ENCODE assay signal across 23 cellular contexts in the genomic region with DNA sequence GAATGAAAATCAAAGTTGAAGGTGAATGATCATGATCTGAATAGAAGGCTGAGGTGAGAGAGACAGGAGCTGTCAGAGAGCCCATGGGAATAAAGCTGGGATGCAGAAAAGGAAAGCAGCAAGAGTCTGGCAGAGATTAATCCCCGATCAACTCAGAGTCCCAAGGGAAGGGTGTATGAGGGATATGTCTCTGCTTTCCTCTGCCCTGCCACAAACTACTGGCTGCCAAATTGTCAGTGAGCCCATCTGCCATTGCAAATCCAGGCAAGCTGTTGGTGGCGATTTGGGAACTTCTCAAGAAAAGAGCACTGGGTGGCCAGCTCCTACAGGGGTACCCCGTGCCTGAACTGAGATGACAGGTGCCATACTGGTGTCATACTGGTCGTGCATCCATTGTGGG.
"Had no signal": no experiment of that assay in that cellular context is flagged by ENCODE, and none has a peak within 500 bp of the region (broad histone marks: within the 10 kb centered on the region; RNA-seq: fewer than 3 reads in every experiment).

No MANE protein-coding gene starts in this region.

- H3K27ac ChIP-seq: ascending aorta, cardiac muscle cell, coronary artery, dorsolateral prefrontal cortex, gastrocnemius medialis, hepatocyte, right lobe of liver, thyroid gland, upper lobe of left lung had no signal

- H3K27me3 ChIP-seq: ascending aorta, cardiac muscle cell, dorsolateral prefrontal cortex, gastrocnemius medialis, hepatocyte, right lobe of liver, thyroid gland, upper lobe of left lung had no signal

- H3K4me3 ChIP-seq: ascending aorta, cardiac muscle cell, coronary artery, dorsolateral prefrontal cortex, gastrocnemius medialis, hepatocyte, mucosa of descending colon, right lobe of liver, thyroid gland, upper lobe of left lung had no signal

- H3K4me1 ChIP-seq: ascending aorta, gastrocnemius medialis, right lobe of liver, thyroid gland, upper lobe of left lung had no signal

- H3K36me3 ChIP-seq: ascending aorta, cardiac muscle cell, gastrocnemius medialis, right lobe of liver, thyroid gland, upper lobe of left lung had no signal

- H3K9me3 ChIP-seq: ascending aorta, gastrocnemius medialis, mucosa of descending colon, right lobe of liver, thyroid gland, upper lobe of left lung had no signal

- DNase-seq: activated CD4-positive, alpha-beta memory T cell treated with anti-CD3 and anti-CD28 coated beads, Interleukin-2, amount 10 ng/mL, durations not matched to agents 7 days and 5 days; activated CD4-positive, alpha-beta T cell treated with anti-CD3 and anti-CD28 coated beads, Interleukin-2, amount 10 ng/mL, durations not matched to agents 24 days and 14 days; activated CD4-positive, CD25-positive, alpha-beta regulatory T cell treated with anti-CD3 and anti-CD28 coated beads, Interleukin-2, amount 50 U/mL, for 72 hours; activated CD8-positive, alpha-beta memory T cell treated with anti-CD3 and anti-CD28 coated beads, Interleukin-2, amount 50 U/mL, for 48 hours; activated naive CD4-positive, alpha-beta T cell treated with anti-CD3 and anti-CD28 coated beads, Interleukin-2, amount 10 ng/mL, durations not matched to agents 7 days and 5 days; activated naive CD8-positive, alpha-beta T cell treated with anti-CD3 and anti-CD28 coated beads, Interleukin-2, amount 10 ng/mL, durations not matched to agents 7 days and 5 days; activated T-cell treated with anti-CD3 and anti-CD28 coated beads, Interleukin-2, amount 50 U/mL, for 4 hours; dorsolateral prefrontal cortex; effector memory CD4-positive, alpha-beta T cell; gastrocnemius medialis; left ventricle myocardium superior; stimulated activated CD4-positive, alpha-beta T cell treated with anti-CD3 and anti-CD28 coated beads, Interleukin-4, amount 100 ng/mL, for 1 hour; substantia nigra; T-helper 2 cell; thyroid gland; upper lobe of left lung had no signal

- ATAC-seq: activated T-cell treated with anti-CD3 and anti-CD28 coated beads, Interleukin-2, amount 50 U/mL, for 4 hours; gastrocnemius medialis; left ventricle myocardium superior; mucosa of descending colon; natural killer cell treated with Interleukin-12 subunit alpha and Interleukin-12 subunit beta and Interleukin-15 and Interleukin-18, amount 100 ng/mL, for 72 hours; right lobe of liver had no signal
